In genomic region chr20:22341508-22341907, GRCh38 we compare ENCODE assay signal across 1 cellular context.
TF ChIP-seq lines count a peak whose summit lies in the region.

No MANE protein-coding gene starts in this region.

TF ChIP-seq in WTC11, 78 proteins besides CTCF, POLR2A, EP300 and RAD21 (continued from another document):
- TF ChIP-seq FOXP4 (CRISPR knock-in tag; IDR thresholded peaks at IDR 0.05) = no peak
- no peak for TF ChIP-seq E2F5 (CRISPR knock-in tag; IDR thresholded peaks at IDR 0.05)
- TF ChIP-seq STAT6 (CRISPR knock-in tag; conservative IDR thresholded peaks at IDR 0.05; ENCODE audit: low read depth) = no peak
